ENCODE assay signal across 31 cellular contexts in the genomic region with DNA sequence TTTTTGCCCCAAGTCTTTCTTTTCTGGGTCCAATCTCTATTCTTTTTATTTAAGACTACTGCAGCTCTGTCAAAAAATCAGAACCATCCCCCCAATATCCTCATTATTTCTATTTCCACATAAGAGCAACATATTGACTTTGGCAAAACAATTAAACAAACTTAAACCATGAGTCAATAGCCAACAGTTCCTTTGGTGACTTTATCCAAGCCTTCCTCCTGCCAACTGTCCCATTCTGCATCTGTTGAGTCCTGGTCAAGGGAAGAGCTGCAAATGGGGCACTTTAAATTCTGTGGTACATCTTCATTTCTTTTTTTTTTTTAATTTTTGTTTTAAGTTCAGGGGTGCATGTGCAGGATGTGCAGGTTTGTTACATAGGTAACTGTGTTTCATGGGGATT.
"Had no signal": no experiment of that assay in that cellular context is flagged by ENCODE, and none has a peak within 500 bp of the region (broad histone marks: within the 10 kb centered on the region; RNA-seq: fewer than 3 reads in every experiment).

No MANE protein-coding gene starts in this region.

- H3K27ac ChIP-seq: adrenal gland, body of pancreas, brain microvascular endothelial cell, breast epithelium, VCaP had no signal

- H3K9me3 ChIP-seq: adrenal gland, body of pancreas, breast epithelium had no signal

- DNase-seq: activated B cell treated with CpG ODN at 0.5 μM for 24 hours; activated CD4-positive, alpha-beta memory T cell treated with anti-CD3 and anti-CD28 coated beads for 36 hours; activated CD4-positive, alpha-beta T cell treated with anti-CD3 and anti-CD28 coated beads for 4 hours; activated CD4-positive, alpha-beta T cell treated with anti-CD3 and anti-CD28 coated beads, Interleukin-2, amount 10 ng/mL, durations not matched to agents 24 days and 14 days; activated CD4-positive, alpha-beta T cell treated with anti-CD3 and anti-CD28 coated beads, Interleukin-2, amount 50 U/mL, for 1 hour; activated CD4-positive, alpha-beta T cell treated with anti-CD3 and anti-CD28 coated beads, Interleukin-2, amount 50 U/mL, for 4 hours; activated CD4-positive, CD25-positive, alpha-beta regulatory T cell treated with anti-CD3 and anti-CD28 coated beads, Interleukin-2, amount 50 U/mL, for 72 hours; activated CD8-positive, alpha-beta memory T cell treated with anti-CD3 and anti-CD28 coated beads, Interleukin-2, amount 50 U/mL, for 4 hours; activated CD8-positive, alpha-beta T cell treated with anti-CD3 and anti-CD28 coated beads for 36 hours; activated effector memory CD4-positive, alpha-beta T cell treated with anti-CD3 and anti-CD28 coated beads, Interleukin-2, amount 50 U/mL, for 16 hours; activated gamma-delta T cell treated with Interleukin-2 at 50 U/mL for 16 hours; activated naive CD4-positive, alpha-beta T cell; activated naive CD4-positive, alpha-beta T cell treated with anti-CD3 and anti-CD28 coated beads for 36 hours; activated naive CD4-positive, alpha-beta T cell treated with anti-CD3 and anti-CD28 coated beads, Interleukin-2, amount 50 U/mL, for 16 hours; activated naive CD8-positive, alpha-beta T cell treated with anti-CD3 and anti-CD28 coated beads for 36 hours; activated T-cell treated with anti-CD3 and anti-CD28 coated beads for 4 hours; activated T-cell treated with anti-CD3 and anti-CD28 coated beads, Interleukin-2, amount 50 U/mL, for 1 hour; activated T-cell treated with anti-CD3 and anti-CD28 coated beads, Interleukin-2, amount 50 U/mL, for 4 hours; activated T-cell treated with anti-CD3 and anti-CD28 coated beads, Interleukin-2, amount 50 U/mL, for 72 hours; adrenal gland; amniotic stem cell; aorta; body of pancreas; brain microvascular endothelial cell; central memory CD4-positive, alpha-beta T cell; T-helper 2 cell; T-helper 9 cell had no signal

- ATAC-seq: activated CD8-positive, alpha-beta T cell treated with anti-CD3 and anti-CD28 coated beads for 36 hours; activated naive CD4-positive, alpha-beta T cell treated with anti-CD3 and anti-CD28 coated beads, Interleukin-2, amount 50 U/mL, for 72 hours; activated T-cell treated with anti-CD3 and anti-CD28 coated beads, Interleukin-2, amount 50 U/mL, for 4 hours; activated T-cell treated with anti-CD3 and anti-CD28 coated beads, Interleukin-2, amount 50 U/mL, for 72 hours; activated T-helper 17 cell treated with anti-CD3 and anti-CD28 coated beads, Interleukin-2, amount 50 U/mL, for 72 hours; body of pancreas had no signal

- H3K27me3 ChIP-seq: adrenal gland, body of pancreas, brain microvascular endothelial cell, breast epithelium had no signal

- H3K4me3 ChIP-seq: adrenal gland, body of pancreas, breast epithelium had no signal

- H3K4me1 ChIP-seq: adrenal gland, body of pancreas, breast epithelium had no signal

- H3K36me3 ChIP-seq: adrenal gland, brain microvascular endothelial cell, breast epithelium had no signal
